24 cellular contexts compared by ENCODE assay signal in genomic region chr9:135221576-135221950, GRCh38.
"Had no signal": no experiment of that assay in that cellular context is flagged by ENCODE, and none has a peak within 500 bp of the region (broad histone marks: within the 10 kb centered on the region; RNA-seq: fewer than 3 reads in every experiment).

No MANE protein-coding gene starts in this region.

- H3K27me3 ChIP-seq: colonic mucosa, right lobe of liver had no signal

- H3K9me3 ChIP-seq: colonic mucosa, gastrocnemius medialis, right lobe of liver, upper lobe of right lung had no signal

- H3K27ac Mint-ChIP-seq: activated naive CD8-positive, alpha-beta T cell; memory B cell; naive thymus-derived CD8-positive, alpha-beta T cell; stimulated activated effector memory CD8-positive, alpha-beta T cell treated with anti-CD3 and anti-CD28 coated beads, Interleukin-12 subunit alpha, Interleukin-12 subunit beta, amount 100 ng/mL, for 72 hours; stimulated activated naive CD8-positive, alpha-beta T cell treated with anti-CD3 and anti-CD28 coated beads, Interleukin-15, Interleukin-2, amounts not matched to agents 100 ng/mL and 50 ng/mL, for 24 hours; T-helper 1 cell treated with Interleukin-12 subunit alpha and Interleukin-12 subunit beta and Interleukin-4 antibody, amounts not matched to agents 30 μg/mL and 1 μg/mL, for 36 hours had no signal

- ATAC-seq: activated CD4-positive, CD25-positive, alpha-beta regulatory T cell treated with anti-CD3 and anti-CD28 coated beads, Interleukin-2, amount 50 U/mL, for 24 hours; gastrocnemius medialis; naive thymus-derived CD8-positive, alpha-beta T cell; stimulated activated effector memory CD8-positive, alpha-beta T cell treated with anti-CD3 and anti-CD28 coated beads, Interleukin-12 subunit alpha, Interleukin-12 subunit beta, amount 100 ng/mL, for 72 hours; upper lobe of right lung had no signal

- H3K27ac ChIP-seq: colonic mucosa, gastrocnemius medialis, right lobe of liver, skin epidermis, upper lobe of right lung, WERI-Rb-1 had no signal

- DNase-seq: activated CD4-positive, alpha-beta T cell treated with anti-CD3 and anti-CD28 coated beads for 48 hours; activated CD4-positive, alpha-beta T cell treated with anti-CD3 and anti-CD28 coated beads, Interleukin-2, amount 50 U/mL, for 48 hours; activated CD8-positive, alpha-beta memory T cell treated with anti-CD3 and anti-CD28 coated beads for 24 hours; activated effector memory CD4-positive, alpha-beta T cell treated with Interleukin-2 at 50 U/mL for 16 hours; activated naive CD4-positive, alpha-beta T cell treated with Interleukin-2 at 50 U/mL for 16 hours; anterior cingulate cortex; colonic mucosa; effector memory CD4-positive, alpha-beta T cell; erythroblast; gastrocnemius medialis; stimulated activated CD4-positive, alpha-beta T cell treated with anti-CD3 and anti-CD28 coated beads, Interleukin-12 subunit alpha, Interleukin-12 subunit beta, amount 100 ng/mL, for 4 hours; stimulated activated CD4-positive, alpha-beta T cell treated with anti-CD3 and anti-CD28 coated beads, Interleukin-4, amount 100 ng/mL, for 24 hours; T-helper 9 cell had no signal

- H3K9me3 Mint-ChIP-seq: memory B cell; naive thymus-derived CD8-positive, alpha-beta T cell; stimulated activated effector memory CD8-positive, alpha-beta T cell treated with anti-CD3 and anti-CD28 coated beads, Interleukin-12 subunit alpha, Interleukin-12 subunit beta, amount 100 ng/mL, for 72 hours; stimulated activated naive CD8-positive, alpha-beta T cell treated with anti-CD3 and anti-CD28 coated beads, Interleukin-15, Interleukin-2, amounts not matched to agents 100 ng/mL and 50 ng/mL, for 24 hours; T-helper 1 cell treated with Interleukin-12 subunit alpha and Interleukin-12 subunit beta and Interleukin-4 antibody, amounts not matched to agents 30 μg/mL and 1 μg/mL, for 36 hours had no signal

- H3K36me3 ChIP-seq: colonic mucosa, gastrocnemius medialis, right lobe of liver, upper lobe of right lung, WERI-Rb-1 had no signal

- H3K36me3 Mint-ChIP-seq: activated naive CD8-positive, alpha-beta T cell; memory B cell; naive thymus-derived CD8-positive, alpha-beta T cell; stimulated activated effector memory CD8-positive, alpha-beta T cell treated with anti-CD3 and anti-CD28 coated beads, Interleukin-12 subunit alpha, Interleukin-12 subunit beta, amount 100 ng/mL, for 72 hours had no signal

- H3K4me1 Mint-ChIP-seq: memory B cell; naive thymus-derived CD8-positive, alpha-beta T cell; stimulated activated effector memory CD8-positive, alpha-beta T cell treated with anti-CD3 and anti-CD28 coated beads, Interleukin-12 subunit alpha, Interleukin-12 subunit beta, amount 100 ng/mL, for 72 hours had no signal

- H3K4me3 ChIP-seq: colonic mucosa, gastrocnemius medialis, right lobe of liver, skin epidermis, upper lobe of right lung had no signal

- H3K27me3 Mint-ChIP-seq: activated naive CD8-positive, alpha-beta T cell had no signal

- H3K4me3 Mint-ChIP-seq: activated naive CD8-positive, alpha-beta T cell; memory B cell; naive thymus-derived CD8-positive, alpha-beta T cell; stimulated activated effector memory CD8-positive, alpha-beta T cell treated with anti-CD3 and anti-CD28 coated beads, Interleukin-12 subunit alpha, Interleukin-12 subunit beta, amount 100 ng/mL, for 72 hours; stimulated activated naive CD8-positive, alpha-beta T cell treated with anti-CD3 and anti-CD28 coated beads, Interleukin-15, Interleukin-2, amounts not matched to agents 100 ng/mL and 50 ng/mL, for 24 hours; T-helper 1 cell treated with Interleukin-12 subunit alpha and Interleukin-12 subunit beta and Interleukin-4 antibody, amounts not matched to agents 30 μg/mL and 1 μg/mL, for 36 hours had no signal

- H3K4me1 ChIP-seq: colonic mucosa, gastrocnemius medialis, right lobe of liver had no signal
